Comparison of ENCODE assay signal across 1 cellular context in the genomic region with DNA sequence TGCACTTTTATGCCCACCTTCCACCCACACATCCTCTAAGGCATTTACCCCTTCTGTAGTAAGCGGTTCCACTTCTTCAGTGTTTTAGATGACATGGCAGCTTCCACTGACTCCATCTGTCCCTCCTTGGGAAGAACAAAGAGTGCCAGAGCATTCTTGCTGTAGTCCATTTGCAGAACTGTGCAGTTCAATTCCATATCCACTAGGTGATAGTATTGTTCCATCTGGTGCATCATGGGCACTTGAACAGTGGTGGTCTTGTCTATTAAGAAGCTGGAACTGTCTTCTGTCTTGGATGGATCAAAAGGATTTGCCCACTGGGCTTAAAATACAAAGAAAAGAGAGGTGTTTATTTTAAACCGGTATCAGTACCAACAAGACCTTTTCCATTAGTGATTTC.
TF ChIP-seq lines count a peak whose summit lies in the region.

No MANE protein-coding gene starts in this region.

TF ChIP-seq in SK-N-SH treated with all-trans-retinoic acid at 6 μM for 48 hours, 23 proteins besides CTCF, POLR2A, EP300 and RAD21 (continued from another document):
- TF ChIP-seq, protein P1, sequence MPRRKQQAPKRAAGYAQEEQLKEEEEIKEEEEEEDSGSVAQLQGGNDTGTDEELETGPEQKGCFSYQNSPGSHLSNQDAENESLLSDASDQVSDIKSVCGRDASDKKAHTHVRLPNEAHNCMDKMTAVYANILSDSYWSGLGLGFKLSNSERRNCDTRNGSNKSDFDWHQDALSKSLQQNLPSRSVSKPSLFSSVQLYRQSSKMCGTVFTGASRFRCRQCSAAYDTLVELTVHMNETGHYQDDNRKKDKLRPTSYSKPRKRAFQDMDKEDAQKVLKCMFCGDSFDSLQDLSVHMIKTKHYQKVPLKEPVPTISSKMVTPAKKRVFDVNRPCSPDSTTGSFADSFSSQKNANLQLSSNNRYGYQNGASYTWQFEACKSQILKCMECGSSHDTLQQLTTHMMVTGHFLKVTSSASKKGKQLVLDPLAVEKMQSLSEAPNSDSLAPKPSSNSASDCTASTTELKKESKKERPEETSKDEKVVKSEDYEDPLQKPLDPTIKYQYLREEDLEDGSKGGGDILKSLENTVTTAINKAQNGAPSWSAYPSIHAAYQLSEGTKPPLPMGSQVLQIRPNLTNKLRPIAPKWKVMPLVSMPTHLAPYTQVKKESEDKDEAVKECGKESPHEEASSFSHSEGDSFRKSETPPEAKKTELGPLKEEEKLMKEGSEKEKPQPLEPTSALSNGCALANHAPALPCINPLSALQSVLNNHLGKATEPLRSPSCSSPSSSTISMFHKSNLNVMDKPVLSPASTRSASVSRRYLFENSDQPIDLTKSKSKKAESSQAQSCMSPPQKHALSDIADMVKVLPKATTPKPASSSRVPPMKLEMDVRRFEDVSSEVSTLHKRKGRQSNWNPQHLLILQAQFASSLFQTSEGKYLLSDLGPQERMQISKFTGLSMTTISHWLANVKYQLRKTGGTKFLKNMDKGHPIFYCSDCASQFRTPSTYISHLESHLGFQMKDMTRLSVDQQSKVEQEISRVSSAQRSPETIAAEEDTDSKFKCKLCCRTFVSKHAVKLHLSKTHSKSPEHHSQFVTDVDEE (CRISPR knock-in tag; IDR thresholded peaks at IDR 0.05) = no peak
